ENCODE assay signal across 22 cellular contexts in genomic region chr5:132322266-132322665, GRCh38. TPM values are rescaled to one million over a fixed set of nuclear protein-coding genes. Genes with fewer than 3 reads are reported as not detected.
DNase-seq lines count a peak whose midpoint lies in the region; ATAC-seq, FAIRE-seq and TF ChIP-seq lines count a peak whose summit lies in the region.
"Had no signal": no experiment of that assay in that cellular context is flagged by ENCODE, and none has a peak within 500 bp of the region (broad histone marks: within the 10 kb centered on the region; RNA-seq: fewer than 3 reads in every experiment).

No MANE protein-coding gene starts in this region.

- H2BK20ac ChIP-seq in IMR-90 (ENCODE audit: low read depth, low read length) (no peak overlapping the region), H1 (ENCODE audit: low read length) (peak overlapping the region; percentile 91; the same call in 1 of the 2 replicates)

- H4K20me1 ChIP-seq in IMR-90 (ENCODE audit: insufficient read depth, low read length) (no peaks in the 10 kb centered on the region), H1 (replicated peaks in 1 of 2; ENCODE audit: control insufficient read depth in 1 of 2, insufficient read depth in 2 of 2, low read length in 2 of 2) (no peaks in the 10 kb centered on the region)

- H2BK15ac ChIP-seq in IMR-90 (ENCODE audit: low read depth, low read length) (no peak overlapping the region), H1 (ENCODE audit: low read length) (peak overlapping the region; percentile 89; the same call in 1 of the 2 replicates)

- TF ChIP-seq CTCF in IMR-90 (conservative IDR thresholded peaks at IDR 0.05; ENCODE audit: low read depth, low read length) (no peak), H1 (IDR thresholded peaks at IDR 0.05; ENCODE audit: control extremely low read depth in 1 of 3, insufficient read depth in 1 of 3, low read depth in 1 of 3, low read length in 3 of 3) (no peak), type B pancreatic cell (conservative IDR thresholded peaks at IDR 0.05) (no peak)

- no peak overlapping the region for H2BK5ac ChIP-seq in IMR-90 (ENCODE audit: low read depth, low read length, poor library complexity, severe bottlenecking)
- H2BK5ac ChIP-seq in H1 (ENCODE audit: low read depth, low read length): peak overlapping the region; percentile 98; the same call in 1 of the 2 replicates

- H3K27ac Mint-ChIP-seq in type B pancreatic cell: peak overlapping the region; percentile 53
- H3K27ac Mint-ChIP-seq: activated CD4-positive, alpha-beta T cell treated with anti-CD3 and anti-CD28 coated beads, Interleukin-2, amount 10 ng/mL, durations not matched to agents 7 days and 5 days; activated T-helper 1 cell treated with anti-CD3 and anti-CD28 coated beads, Interleukin-12 subunit alpha, Interleukin-12 subunit beta, Interleukin-2, Interleukin-4 antibody, amounts not matched to agents 30 ng/mL and 10 ng/mL and 1 ng/mL, durations not matched to agents 14 hours and 24 hours and 36 hours had no signal

- H3K4me2 ChIP-seq in IMR-90 (ENCODE audit: low read depth, low read length) (no peak overlapping the region), H1 (ENCODE audit: insufficient read depth in 1 of 2, low read depth in 2 of 2, low read length in 2 of 2) (peak overlapping the region; percentile 61)

- H3K27me3 ChIP-seq in IMR-90 (ENCODE audit: control insufficient read depth, insufficient read depth, low read length) (no peaks in the 10 kb centered on the region), H1 (replicated peaks in 1 of 4; ENCODE audit: control insufficient read depth in 3 of 4, extremely low read depth in 1 of 4, insufficient read depth in 3 of 4, low read length in 3 of 4) (no peaks in the 10 kb centered on the region)
- H3K27me3 ChIP-seq: cardiac muscle cell, vagina had no signal

- no peak; a peak in 1 of 3 replicates for TF ChIP-seq EP300 in H1 (IDR thresholded peaks at IDR 0.05; ENCODE audit: borderline replicate concordance in 1 of 2, low read depth in 2 of 2, low read length in 2 of 2)

- H3K36me3 ChIP-seq in IMR-90 (ENCODE audit: control insufficient read depth, insufficient read depth, low read length) (0 out of 2 replicates have a peak, but pooled peaks cover 2% of the 10 kb centered on the region), H1 (ENCODE audit: control insufficient read depth in 2 of 4, insufficient read depth in 4 of 4, low read length in 3 of 4) (no peaks in the 10 kb centered on the region)
- H3K36me3 ChIP-seq: cardiac muscle cell, prostate gland, vagina, WERI-Rb-1 had no signal

- H2AK5ac ChIP-seq in IMR-90 (ENCODE audit: low read depth, low read length) (no peak overlapping the region), H1 (ENCODE audit: low read depth, low read length) (no peak overlapping the region; the same call in 1 of the 2 replicates)

- TF ChIP-seq POLR2A in IMR-90 (IDR thresholded peaks at IDR 0.05; ENCODE audit: low read depth, low read length) (no peak), H1 (IDR thresholded peaks at IDR 0.05; ENCODE audit: control extremely low read depth in 1 of 2, low read depth in 2 of 2, low read length in 2 of 2) (peak; percentile 15 to 30; a peak in 1 of 3 replicates)

- dilution Hi-C loops in IMR-90 (cut with HindIII; ENCODE audit: low sequenced_read_pairs, unreplicated experiment): no loop called here

- no peaks in the 10 kb centered on the region for H3K23me2 ChIP-seq in H1 (ENCODE audit: low read depth, low read length)

- ATAC-seq in IMR-90 (ENCODE audit: low read depth): no peak
- ATAC-seq: left ventricle myocardium superior, Right ventricle myocardium inferior had no signal

- no peaks in the 10 kb centered on the region for H3K27me3 Mint-ChIP-seq in type B pancreatic cell
- H3K27me3 Mint-ChIP-seq: activated CD4-positive, alpha-beta T cell treated with anti-CD3 and anti-CD28 coated beads, Interleukin-2, amount 10 ng/mL, durations not matched to agents 7 days and 5 days had no signal

- FAIRE-seq in H1 (lab: Jason Lieb, UNC): peak; percentile 48

- no peak overlapping the region for H4K91ac ChIP-seq in IMR-90 (ENCODE audit: insufficient read depth, low read depth, low read length)
- no peak overlapping the region for H4K91ac ChIP-seq in H1 (replicated peaks; ENCODE audit: insufficient read length, low read length)

- H3K18ac ChIP-seq in IMR-90 (ENCODE audit: low read depth, low read length) (no peak overlapping the region), H1 (ENCODE audit: extremely low read depth, low read length) (peak overlapping the region; percentile 100)

- TF ChIP-seq RAD21 in IMR-90 (IDR thresholded peaks at IDR 0.05; ENCODE audit: low read length) (no peak), H1 (IDR thresholded peaks at IDR 0.05 in 1 of 2, conservative IDR thresholded peaks at IDR 0.05 in 1 of 2; ENCODE audit: low read depth in 2 of 2, low read length in 2 of 2) (no peak)

- 53% methylated on average over 7 of the region's 11 CpGs; no CpG with 5 or more reads in 1 of the 2 experiments for WGBS in IMR-90 (ENCODE audit: extremely low coverage in 2 of 2, insufficient read length in 1 of 2), 2 experiments
- WGBS in H1 (ENCODE audit: extremely low coverage in 1 of 2, insufficient coverage in 1 of 2, insufficient read length in 1 of 2, insufficient replicate concordance in 2 of 2, low coverage in 1 of 2, low lambda C conversion rate in 2 of 2, missing lambda C conversion rate in 1 of 2), 2 experiments: 31% methylated on average over 11 of the region's 11 CpGs; no CpG with 5 or more reads in 1 of the 2 experiments

- H3K36me3 Mint-ChIP-seq in type B pancreatic cell: peaks cover 10% of the 10 kb centered on the region

- peaks cover 9% of the 10 kb centered on the region for H3K9me1 ChIP-seq in IMR-90 (ENCODE audit: insufficient read depth, low read length)

- H2BK120ac ChIP-seq in IMR-90 (ENCODE audit: low read depth, low read length): no peak overlapping the region
- H2BK120ac ChIP-seq in H1 (replicated peaks; ENCODE audit: low read depth, low read length): no peak overlapping the region

- in situ Hi-C loops in IMR-90 (cut with MboI; ENCODE audit: low sequenced_read_pairs): no loop called here

- H3K4me1 ChIP-seq in IMR-90 (ENCODE audit: control insufficient read depth, insufficient read depth, low read length): peaks cover 6% of the 10 kb centered on the region; the same call in 1 of the 2 replicates
- H3K4me1 ChIP-seq in H1 (replicated peaks in 1 of 4; ENCODE audit: control insufficient read depth in 3 of 4, insufficient read depth in 4 of 4, low read length in 3 of 4): peaks cover 5 to 10% (median 7%) of the 10 kb centered on the region in 4 experiments
- H3K4me1 ChIP-seq: prostate gland, vagina had no signal

- DNase-seq in IMR-90: no peak
- DNase-seq in H1 (ENCODE audit: low read depth in 1 of 2, low spot score in 2 of 2): peak; percentile 41 to 69
- peak; percentile 86 for DNase-seq in islet precursor cell
- DNase-seq in type B pancreatic cell (ENCODE audit: extremely low spot score, unreplicated experiment): no peak
- DNase-seq in NCI-H2171 treated with DMSO at 0.1 percent for 48 hours (lab: John Stamatoyannopoulos, UW): no peak
- no peak for DNase-seq in NCI-H1048 (lab: John Stamatoyannopoulos, UW)
- no peak for DNase-seq in NCI-H187 treated with DMSO at 0.1 percent for 48 hours (lab: John Stamatoyannopoulos, UW)
- DNase-seq: activated CD4-positive, alpha-beta T cell treated with anti-CD3 and anti-CD28 coated beads, Interleukin-2, amount 10 ng/mL, durations not matched to agents 7 days and 5 days; activated naive CD4-positive, alpha-beta T cell treated with anti-CD3 and anti-CD28 coated beads, Interleukin-2, amount 50 U/mL, for 16 hours; amygdala; C1 segment of cervical spinal cord; left ventricle myocardium superior; NCI-H446 treated with DMSO at 0.1 percent for 48 hours; OCI-M1; substantia nigra; WERI-Rb-1 had no signal

- H3K4me1 Mint-ChIP-seq in type B pancreatic cell (ENCODE audit: unreplicated experiment): peaks cover 29% of the 10 kb centered on the region
- H3K4me1 Mint-ChIP-seq: activated CD4-positive, alpha-beta T cell treated with anti-CD3 and anti-CD28 coated beads, Interleukin-2, amount 10 ng/mL, durations not matched to agents 7 days and 5 days had no signal

- H2AFZ ChIP-seq in IMR-90 (replicated peaks; ENCODE audit: low read length, poor library complexity) (peak overlapping the region; percentile 34), H1 (ENCODE audit: low read length) (peak overlapping the region; percentile 98)

- no peak overlapping the region for H3K27ac ChIP-seq in IMR-90 (ENCODE audit: insufficient read depth, low read length)
- H3K27ac ChIP-seq in H1 (ENCODE audit: low read depth, low read length): peak overlapping the region; percentile 58
- H3K27ac ChIP-seq: cardiac muscle cell, prostate gland, vagina, WERI-Rb-1 had no signal

- no peak overlapping the region for H3K56ac ChIP-seq in IMR-90 (ENCODE audit: extremely low read depth, insufficient read depth, low read length)
- H3K56ac ChIP-seq in H1 (replicated peaks; ENCODE audit: insufficient read length, low read depth, low read length): no peak overlapping the region

- BruUV-seq in IMR-90 (replicated peaks; lab: Mats Ljungman, UMichigan): no TSS peak

- H3K23ac ChIP-seq in IMR-90 (ENCODE audit: low read depth, low read length) (no peak overlapping the region), H1 (ENCODE audit: insufficient read length) (no peak overlapping the region)

- no peak overlapping the region for H3K4me3 ChIP-seq in IMR-90 (ENCODE audit: insufficient read depth, low read depth, low read length)
- peak overlapping the region in 3 of 4 experiments; percentile 8 to 26 (median 23); a peak in 4 of 8 replicates for H3K4me3 ChIP-seq in H1 (ENCODE audit: extremely low read depth in 1 of 4, insufficient read depth in 2 of 4, low read depth in 3 of 4, low read length in 4 of 4)
- H3K4me3 ChIP-seq: cardiac muscle cell, prostate gland, vagina had no signal

- no peak overlapping the region for H4K8ac ChIP-seq in IMR-90 (ENCODE audit: low read depth in 2 of 2, low read length in 2 of 2)
- peak overlapping the region; percentile 92 for H4K8ac ChIP-seq in H1 (ENCODE audit: extremely low read depth, insufficient read depth, low read length)

- no peaks in the 10 kb centered on the region for H3K9me3 Mint-ChIP-seq in type B pancreatic cell
- H3K9me3 Mint-ChIP-seq: activated CD4-positive, alpha-beta T cell treated with anti-CD3 and anti-CD28 coated beads, Interleukin-2, amount 10 ng/mL, durations not matched to agents 7 days and 5 days; activated T-helper 1 cell treated with anti-CD3 and anti-CD28 coated beads, Interleukin-12 subunit alpha, Interleukin-12 subunit beta, Interleukin-2, Interleukin-4 antibody, amounts not matched to agents 30 ng/mL and 10 ng/mL and 1 ng/mL, durations not matched to agents 14 hours and 24 hours and 36 hours; nephron had no signal

- no peaks in the 10 kb centered on the region for H3K79me1 ChIP-seq in IMR-90 (ENCODE audit: low read depth in 1 of 2, low read length in 2 of 2)
- H3K79me1 ChIP-seq in H1 (ENCODE audit: low read depth, low read length): no peaks in the 10 kb centered on the region

- H2BK12ac ChIP-seq in H1 (ENCODE audit: low read depth, low read length): peak overlapping the region; percentile 98

- H3K9ac ChIP-seq in IMR-90 (ENCODE audit: low read depth, low read length) (no peak overlapping the region), H1 (replicated peaks in 1 of 4; ENCODE audit: extremely low read depth in 1 of 4, low read depth in 3 of 4, low read length in 3 of 4) (peak overlapping the region in 3 of 4 experiments; percentile 35 to 49 (median 49); a peak in 4 of 7 replicates)

- H3K4ac ChIP-seq in IMR-90 (ENCODE audit: low read depth, low read length) (no peak overlapping the region), H1 (replicated peaks; ENCODE audit: insufficient read length, low read depth, low read length) (no peak overlapping the region)

- POLR2A ChIA-PET in IMR-90 (lab: Charles Lee; ENCODE audit: unreplicated experiment) (no interaction called here), H1 (lab: Charles Lee; ENCODE audit: partially characterized antibody) (interaction anchor here (0.7 to 3.7 kb wide), 6 partner anchors 13 to 94 kb away, joined by 3 to 14 read pairs (median 3); partner anchors contain the start of genes P4HA2 and SLC22A4)

- H3K14ac ChIP-seq in IMR-90 (replicated peaks; ENCODE audit: low read depth, low read length): no peak overlapping the region
- H3K14ac ChIP-seq in H1 (ENCODE audit: insufficient read length): no peak overlapping the region

- H3K79me2 ChIP-seq in H1 (ENCODE audit: control insufficient read depth in 1 of 2, insufficient read depth in 2 of 2, low read length in 2 of 2): no peaks in the 10 kb centered on the region

- H3K9me3 ChIP-seq in IMR-90 (ENCODE audit: control insufficient read depth, insufficient read depth, low read length): no peaks in the 10 kb centered on the region
- no peaks in the 10 kb centered on the region; a peak in 1 of 4 replicates for H3K9me3 ChIP-seq in H1 (ENCODE audit: insufficient read depth in 2 of 2, low read depth in 1 of 2, low read length in 1 of 2)
- H3K9me3 ChIP-seq: prostate gland, vagina had no signal

- CTCF ChIA-PET in IMR-90 (lab: Yijun Ruan, JAX) (interaction anchor here (0.6 kb wide), 1 partner anchor 1522 kb away, joined by 7 read pairs; no protein-coding TSS in a partner anchor), H1 (lab: Charles Lee; ENCODE audit: partially characterized antibody) (interaction anchor here (0.7 to 2.9 kb wide), 4 partner anchors 41 to 1056 kb away, joined by 3 to 15 read pairs (median 3); no protein-coding TSS in a partner anchor)

- no peak overlapping the region for H2AK9ac ChIP-seq in IMR-90 (replicated peaks; ENCODE audit: low read depth, low read length, poor library complexity)

- H4K5ac ChIP-seq in IMR-90 (ENCODE audit: low read depth, low read length): no peak overlapping the region
- peak overlapping the region; percentile 49 for H4K5ac ChIP-seq in H1 (ENCODE audit: insufficient read length, low read depth, low read length)

- intact Hi-C loops in IMR-90 (cut with micrococcal nuclease): no loop called here

- H3K4me3 Mint-ChIP-seq in type B pancreatic cell: peak overlapping the region; percentile 17
- H3K4me3 Mint-ChIP-seq: activated CD4-positive, alpha-beta T cell treated with anti-CD3 and anti-CD28 coated beads, Interleukin-2, amount 10 ng/mL, durations not matched to agents 7 days and 5 days; activated T-helper 1 cell treated with anti-CD3 and anti-CD28 coated beads, Interleukin-12 subunit alpha, Interleukin-12 subunit beta, Interleukin-2, Interleukin-4 antibody, amounts not matched to agents 30 ng/mL and 10 ng/mL and 1 ng/mL, durations not matched to agents 14 hours and 24 hours and 36 hours; nephron had no signal

RNA-seq across cellular contexts. Expression of gene SLC22A4, which starts 28.1 kb away (rescaled TPM):
- total RNA-seq in IMR-90 (2012; rRNA removed): 2.8 and 3.2 TPM in 2 replicates
- 2.5 and 2.6 TPM in 2 replicates for polyA plus RNA-seq in IMR-90 (2012; rRNA removed)
- polyA plus RNA-seq in IMR-90 (2012; cell fraction: cytosol; rRNA removed): 1.2 and 2.1 TPM in 2 replicates
- 7.0 and 12.7 TPM in 2 replicates for polyA plus RNA-seq in IMR-90 (2012; cell fraction: nucleus; rRNA removed; ENCODE audit: low replicate concordance)
- total RNA-seq in H1 (2021; fragmentation: NEBNext Ultra II Directional; extraction: Animal tissue kit (Norgen Biotek cat#: 25700)): 0.54 and 0.60 TPM in 2 replicates
- polyA plus RNA-seq in H1 (2011; rRNA removed): 0.31 and 0.45 TPM in 2 replicates
- 0.30 TPM for polyA plus RNA-seq in H1 (2011; cell fraction: cytosol; rRNA removed)
- polyA plus RNA-seq in H1 (2011; cell fraction: nucleus; rRNA removed): 0.44 TPM
- 0.17 to 0.24 TPM (median 0.19 TPM) in 3 of 4 replicates, not detected in the other for polyA plus RNA-seq in H1 (2012, experiment 1 of 2)
- not detected for polyA plus RNA-seq in H1 (2012, experiment 2 of 2)
- 0.08 TPM for polyA plus RNA-seq in H1 (2013, experiment 1 of 2)
- 0.13 TPM for polyA plus RNA-seq in H1 (2013, experiment 2 of 2)
- polyA minus RNA-seq in H1 (2011; rRNA and poly(A)+ RNA removed): 0.37 and 0.38 TPM in 2 replicates
- 0.81 TPM for polyA minus RNA-seq in H1 (2011; cell fraction: cytosol; rRNA and poly(A)+ RNA removed)
- 1.00 TPM for polyA minus RNA-seq in H1 (2011; cell fraction: nucleus; rRNA and poly(A)+ RNA removed)
- 1.3 and 2.0 TPM in 2 replicates for total RNA-seq in type B pancreatic cell (ENCODE audit: low replicate concordance)
- total RNA-seq: activated CD4-positive, alpha-beta T cell treated with anti-CD3 and anti-CD28 coated beads, Interleukin-2, amount 10 ng/mL, durations not matched to agents 7 days and 5 days had no signal

RNA-seq across cellular contexts. Expression of gene SLC22A5, which starts 47.2 kb away (rescaled TPM):
- total RNA-seq in IMR-90 (2012; rRNA removed) (3.6 and 6.1 TPM in 2 replicates), type B pancreatic cell (ENCODE audit: low replicate concordance) (21.6 and 39.3 TPM in 2 replicates)
- polyA plus RNA-seq in IMR-90 (2012; rRNA removed) (6.0 and 7.1 TPM in 2 replicates), H1 (2011; rRNA removed) (7.3 and 9.0 TPM in 2 replicates)
- 1.3 and 4.2 TPM in 2 replicates for polyA plus RNA-seq in IMR-90 (2012; cell fraction: cytosol; rRNA removed)
- polyA plus RNA-seq in IMR-90 (2012; cell fraction: nucleus; rRNA removed; ENCODE audit: low replicate concordance): 28.5 and 37.6 TPM in 2 replicates
- total RNA-seq in H1 (2021; fragmentation: NEBNext Ultra II Directional; extraction: Animal tissue kit (Norgen Biotek cat#: 25700)): 2.7 and 4.0 TPM in 2 replicates
- 4.8 TPM for polyA plus RNA-seq in H1 (2011; cell fraction: cytosol; rRNA removed)
- polyA plus RNA-seq in H1 (2011; cell fraction: nucleus; rRNA removed): 21.0 TPM
- polyA plus RNA-seq in H1 (2012, experiment 1 of 2): 3.4 to 4.8 TPM (median 3.8 TPM) in 4 replicates
- 0.71 TPM for polyA plus RNA-seq in H1 (2012, experiment 2 of 2)
- polyA plus RNA-seq in H1 (2013, experiment 1 of 2): 3.8 TPM
- polyA plus RNA-seq in H1 (2013, experiment 2 of 2): 3.6 TPM
- 11.7 and 21.8 TPM in 2 replicates for polyA minus RNA-seq in H1 (2011; rRNA and poly(A)+ RNA removed)
- polyA minus RNA-seq in H1 (2011; cell fraction: cytosol; rRNA and poly(A)+ RNA removed): 3.0 TPM
- 4.6 TPM for polyA minus RNA-seq in H1 (2011; cell fraction: nucleus; rRNA and poly(A)+ RNA removed)

Comparison
In these comparisons a context has a peak if more than half of its experiments do, and no peak if none do; other contexts are left out.
1. DNase-seq: peak in H1 (2 of 2) and islet precursor cell (single experiment); none in IMR-90 (single experiment), type B pancreatic cell (single experiment), NCI-H2171 treated with DMSO at 0.1 percent for 48 hours (single experiment), NCI-H1048 (single experiment) and NCI-H187 treated with DMSO at 0.1 percent for 48 hours (single experiment).